Comparison of ENCODE assay signal across 9 cellular contexts in genomic region chr16:67013823-67014640, GRCh38. TPM values are rescaled to one million over a fixed set of nuclear protein-coding genes. Genes with fewer than 3 reads are reported as not detected.
DNase-seq lines count a peak whose midpoint lies in the region; ATAC-seq and TF ChIP-seq lines count a peak whose summit lies in the region.
"Had no signal": no experiment of that assay in that cellular context is flagged by ENCODE, and none has a peak within 500 bp of the region (broad histone marks: within the 10 kb centered on the region; RNA-seq: fewer than 3 reads in every experiment).

No MANE protein-coding gene starts in this region.

- no peaks in the 10 kb centered on the region for H3K36me3 ChIP-seq in Karpas-422 (ENCODE audit: insufficient read depth, low read length)

- peak overlapping the region; percentile 69 for H3K9ac ChIP-seq in Karpas-422 (ENCODE audit: low read length)

- H4K20me1 ChIP-seq in Karpas-422 (ENCODE audit: insufficient read depth, low read depth, low read length): no peaks in the 10 kb centered on the region

- no peaks in the 10 kb centered on the region for H3K27me3 ChIP-seq in Karpas-422 (ENCODE audit: low read length)

- ATAC-seq in left colon: peak; percentile 67
- ATAC-seq in HG03520 (IDR thresholded peaks at IDR 0.05; ENCODE audit: unreplicated experiment): no peak

- H3K9me2 ChIP-seq in Karpas-422 (replicated peaks; ENCODE audit: insufficient read depth, low read length): no peaks in the 10 kb centered on the region

- H3K4me3 ChIP-seq in Karpas-422 (ENCODE audit: low read length): peak overlapping the region; percentile 66
- peak overlapping the region; percentile 50 for H3K4me3 ChIP-seq in choroid plexus epithelial cell (ENCODE audit: low read depth, low read length)

- H3K9me3 ChIP-seq in Karpas-422 (ENCODE audit: low read length): no peaks in the 10 kb centered on the region

- peaks cover 19% of the 10 kb centered on the region for H3K4me1 ChIP-seq in Karpas-422 (ENCODE audit: low read length)

- DNase-seq in NCI-H1105 treated with DMSO at 0.1 percent for 48 hours (lab: John Stamatoyannopoulos, UW) (peak; percentile 25), NCI-H1105 (lab: John Stamatoyannopoulos, UW) (no peak), Karpas-422 (peak; percentile 80), choroid plexus epithelial cell (ENCODE audit: low read depth) (peak; percentile 71), left colon (peak; percentile 37 to 67)
- DNase-seq in activated CD4-positive, alpha-beta T cell treated with anti-CD3 and anti-CD28 coated beads for 1 hour: peak; percentile 47
- peak; percentile 51 to 64 for DNase-seq in stimulated activated CD4-positive, alpha-beta T cell treated with anti-CD3 and anti-CD28 coated beads, Interleukin-1b, Interleukin-23, amount 100 ng/mL, for 4 hours (ENCODE audit: low read depth in 2 of 2)

- H3K4me2 ChIP-seq in Karpas-422 (ENCODE audit: low read depth, low read length, poor library complexity, severe bottlenecking): peak overlapping the region; percentile 88

- intact Hi-C loops in left colon (cut with DNase I, micrococcal nuclease): no loop called here

- H3K27ac ChIP-seq in Karpas-422 (ENCODE audit: low read length): no peak overlapping the region
- H3K27ac ChIP-seq: C4-2B had no signal

- peak overlapping the region; percentile 95 for H2AFZ ChIP-seq in Karpas-422 (ENCODE audit: low read length)

- no peak for TF ChIP-seq CTCF in choroid plexus epithelial cell (conservative IDR thresholded peaks at IDR 0.05; ENCODE audit: low read depth, low read length)

- no peaks in the 10 kb centered on the region for H3K79me2 ChIP-seq in Karpas-422 (ENCODE audit: low read length)

RNA-seq across cellular contexts. Expression of gene CBFB, which starts 14.9 kb away (rescaled TPM):
- total RNA-seq in Karpas-422 (2014; rRNA removed; shearing (Covaris generic); ENCODE audit: low replicate concordance): 55.6 and 79.3 TPM in 2 replicates
- 10 to 100 TPM; 25.8 to 27.0 TPM for total RNA-seq in left colon

RNA-seq across cellular contexts. Expression of gene CES4A, which starts 25.6 kb away (rescaled TPM):
- not detected in 2 replicates for total RNA-seq in Karpas-422 (2014; rRNA removed; shearing (Covaris generic); ENCODE audit: low replicate concordance)
- 10 to 100 TPM in 1 of 2 donors, 1 to 10 TPM in 1; 6.6 to 12.1 TPM for total RNA-seq in left colon

RNA-seq across cellular contexts. Expression of gene CES3, which starts 53.0 kb away (rescaled TPM):
- total RNA-seq in Karpas-422 (2014; rRNA removed; shearing (Covaris generic); ENCODE audit: low replicate concordance): 20.9 and 28.3 TPM in 2 replicates
- 100 to 1,000 TPM; 201 to 203 TPM for total RNA-seq in left colon
